Comparison of ENCODE assay signal across 9 cellular contexts in genomic region chr7:46932656-46933424, GRCh38.
A peak's percentile ranks its signal among the peaks of the same experiment; 100 is the strongest.
DNase-seq lines count a peak whose midpoint lies in the region; ATAC-seq and TF ChIP-seq lines count a peak whose summit lies in the region.
"Had no signal": no experiment of that assay in that cellular context is flagged by ENCODE, and none has a peak within 500 bp of the region (broad histone marks: within the 10 kb centered on the region; RNA-seq: fewer than 3 reads in every experiment).

No MANE protein-coding gene starts in this region.

- H3K9me3 ChIP-seq in SK-N-MC (ENCODE audit: low read depth, low read length): no peaks in the 10 kb centered on the region
- H3K9me3 ChIP-seq in gastroesophageal sphincter: no peaks in the 10 kb centered on the region

- peaks cover 0 to 18% (median 5%) of the 10 kb centered on the region in 3 donors for H3K4me1 ChIP-seq in gastroesophageal sphincter

- DNase-seq in HFFc6 (peak; percentile 90), SK-N-MC (ENCODE audit: low read depth, low spot score) (peak; percentile 55), smooth muscle cell of the brain vasculature (ENCODE audit: low read depth, low spot score) (peak; percentile 36), GM13977 (ENCODE audit: low spot score) (no peak), NCI-H345 treated with DMSO at 0.1 percent for 48 hours (lab: John Stamatoyannopoulos, UW; ENCODE audit: unreplicated experiment) (no peak)
- no peak for DNase-seq in natural killer cell treated with Interleukin-12 subunit alpha and Interleukin-12 subunit beta and Interleukin-15 and Interleukin-18, amount 100 ng/mL, for 72 hours (ENCODE audit: low spot score)

- WGBS in gastroesophageal sphincter (ENCODE audit: low coverage in 1 of 2), 2 donors: 43 to 61% methylated on average over 6 to 7 of the region's 7 CpGs

- no peaks in the 10 kb centered on the region for H3K36me3 ChIP-seq in SK-N-MC (ENCODE audit: insufficient read depth, low read length)
- H3K36me3 ChIP-seq in gastroesophageal sphincter: no peaks in the 10 kb centered on the region

- peak overlapping the region; percentile 67 for H3K4me3 ChIP-seq in SK-N-MC
- no peak overlapping the region for H3K4me3 ChIP-seq in gastroesophageal sphincter
- H3K4me3 ChIP-seq: dorsolateral prefrontal cortex had no signal

- no peaks in the 10 kb centered on the region for H3K9me3 Mint-ChIP-seq in HFFc6
- H3K9me3 Mint-ChIP-seq in activated T-helper 17 cell treated with anti-CD3 and anti-CD28 coated beads, Interleukin-2, amount 50 U/mL, for 72 hours: peaks cover 3% of the 10 kb centered on the region
- peaks cover 24% of the 10 kb centered on the region for H3K9me3 Mint-ChIP-seq in natural killer cell treated with Interleukin-12 subunit alpha and Interleukin-12 subunit beta and Interleukin-15 and Interleukin-18, amount 100 ng/mL, for 72 hours

- in situ Hi-C loops in GM13977 (cut with MboI; ENCODE audit: low pct_unique_long_range_greater_than_20kb, low sequenced_read_pairs, unreplicated experiment): no loop called here

- H3K9ac ChIP-seq in SK-N-MC (ENCODE audit: insufficient read length): peak overlapping the region; percentile 58

- ATAC-seq in gastroesophageal sphincter: peak; percentile 83
- ATAC-seq in activated T-helper 17 cell treated with anti-CD3 and anti-CD28 coated beads, Interleukin-2, amount 50 U/mL, for 72 hours (replicated peaks): no peak
- ATAC-seq in natural killer cell treated with Interleukin-12 subunit alpha and Interleukin-12 subunit beta and Interleukin-15 and Interleukin-18, amount 100 ng/mL, for 72 hours: no peak

- peaks cover 59% of the 10 kb centered on the region for H3K4me1 Mint-ChIP-seq in HFFc6 (ENCODE audit: low read depth)
- no peaks in the 10 kb centered on the region for H3K4me1 Mint-ChIP-seq in activated T-helper 17 cell treated with anti-CD3 and anti-CD28 coated beads, Interleukin-2, amount 50 U/mL, for 72 hours
- no peaks in the 10 kb centered on the region for H3K4me1 Mint-ChIP-seq in natural killer cell treated with Interleukin-12 subunit alpha and Interleukin-12 subunit beta and Interleukin-15 and Interleukin-18, amount 100 ng/mL, for 72 hours (ENCODE audit: low read depth in 2 of 2)

- no peaks in the 10 kb centered on the region for H3K36me3 Mint-ChIP-seq in HFFc6 (ENCODE audit: low read depth)
- H3K36me3 Mint-ChIP-seq in activated T-helper 17 cell treated with anti-CD3 and anti-CD28 coated beads, Interleukin-2, amount 50 U/mL, for 72 hours (ENCODE audit: low read depth): no peaks in the 10 kb centered on the region
- no peaks in the 10 kb centered on the region for H3K36me3 Mint-ChIP-seq in natural killer cell treated with Interleukin-12 subunit alpha and Interleukin-12 subunit beta and Interleukin-15 and Interleukin-18, amount 100 ng/mL, for 72 hours

- H3K27ac Mint-ChIP-seq in HFFc6: peak overlapping the region; percentile 95
- H3K27ac Mint-ChIP-seq in activated T-helper 17 cell treated with anti-CD3 and anti-CD28 coated beads, Interleukin-2, amount 50 U/mL, for 72 hours: no peak overlapping the region
- H3K27ac Mint-ChIP-seq in natural killer cell treated with Interleukin-12 subunit alpha and Interleukin-12 subunit beta and Interleukin-15 and Interleukin-18, amount 100 ng/mL, for 72 hours: no peak overlapping the region

- peak; percentile 63 for TF ChIP-seq CTCF in HFFc6 (IDR thresholded peaks at IDR 0.05)
- peak in 1 of 4 experiments; percentile 14 for TF ChIP-seq CTCF in gastroesophageal sphincter (IDR thresholded peaks at IDR 0.05)
- TF ChIP-seq CTCF in GM13977 (IDR thresholded peaks at IDR 0.05; ENCODE audit: extremely low read depth, insufficient read depth, missing control alignments): no peak

- H3K27ac ChIP-seq in SK-N-MC (peak overlapping the region; percentile 81), gastroesophageal sphincter (peak overlapping the region; percentile 42 to 69 (median 53))
- H3K27ac ChIP-seq: dorsolateral prefrontal cortex had no signal

- H3K4me3 Mint-ChIP-seq in HFFc6: peak overlapping the region; percentile 78
- no peak overlapping the region for H3K4me3 Mint-ChIP-seq in activated T-helper 17 cell treated with anti-CD3 and anti-CD28 coated beads, Interleukin-2, amount 50 U/mL, for 72 hours
- no peak overlapping the region for H3K4me3 Mint-ChIP-seq in natural killer cell treated with Interleukin-12 subunit alpha and Interleukin-12 subunit beta and Interleukin-15 and Interleukin-18, amount 100 ng/mL, for 72 hours

- no peaks in the 10 kb centered on the region; the same call in 1 of the 2 replicates for H3K27me3 Mint-ChIP-seq in HFFc6 (ENCODE audit: insufficient read depth)
- no peaks in the 10 kb centered on the region for H3K27me3 Mint-ChIP-seq in activated T-helper 17 cell treated with anti-CD3 and anti-CD28 coated beads, Interleukin-2, amount 50 U/mL, for 72 hours
- H3K27me3 Mint-ChIP-seq in natural killer cell treated with Interleukin-12 subunit alpha and Interleukin-12 subunit beta and Interleukin-15 and Interleukin-18, amount 100 ng/mL, for 72 hours: no peaks in the 10 kb centered on the region

- TF ChIP-seq POLR2A in gastroesophageal sphincter (IDR thresholded peaks at IDR 0.05): no peak

- TF ChIP-seq EP300 in gastroesophageal sphincter (IDR thresholded peaks at IDR 0.05): no peak

- H3K27me3 ChIP-seq in gastroesophageal sphincter: no peaks in the 10 kb centered on the region

Comparison
In these comparisons a context has a peak if more than half of its experiments do, and no peak if none do; other contexts are left out.
1. DNase-seq: peak in HFFc6 (single experiment), SK-N-MC (single experiment) and smooth muscle cell of the brain vasculature (single experiment); none in GM13977 (single experiment), NCI-H345 treated with DMSO at 0.1 percent for 48 hours (single experiment) and natural killer cell treated with Interleukin-12 subunit alpha and Interleukin-12 subunit beta and Interleukin-15 and Interleukin-18, amount 100 ng/mL, for 72 hours (single experiment).